In the genomic region with DNA sequence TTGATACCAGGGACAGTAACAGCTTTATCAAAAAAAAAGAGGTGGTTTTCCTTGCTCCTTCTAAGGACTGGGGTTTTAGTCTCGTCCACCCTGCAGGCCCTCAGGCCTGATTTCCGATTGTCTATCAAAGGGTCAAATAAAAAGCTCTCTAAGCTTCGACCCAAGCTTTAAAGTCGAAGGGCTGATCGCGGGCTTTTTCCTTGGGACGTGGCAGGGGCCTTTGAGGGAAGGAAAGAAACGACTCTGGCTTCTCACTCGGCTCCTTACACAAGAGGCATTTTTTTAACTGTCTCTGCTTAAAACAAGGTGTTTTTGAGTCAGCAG, we compare ENCODE assay signal across 1 cellular context.
A peak's percentile ranks its signal among the peaks of the same experiment; 100 is the strongest.
TF ChIP-seq lines count a peak whose summit lies in the region.

No MANE protein-coding gene starts in this region.

TF ChIP-seq in A549, 52 proteins besides CTCF, POLR2A, EP300 and RAD21 (continued from another document):
- TF ChIP-seq HOXA7 (CRISPR knock-in tag; IDR thresholded peaks at IDR 0.05), result no peak
- no peak for TF ChIP-seq CHD4 (IDR thresholded peaks at IDR 0.05; ENCODE audit: borderline replicate concordance)
- no peak for TF ChIP-seq SREBF2 (IDR thresholded peaks at IDR 0.05)
- no peak for TF ChIP-seq GATA3 (IDR thresholded peaks at IDR 0.05; ENCODE audit: borderline replicate concordance)
- TF ChIP-seq MYC (IDR thresholded peaks at IDR 0.05; ENCODE audit: borderline replicate concordance, low read length), result 0 out of 2 replicates have a peak, but pooled peaks have one; percentile 11
- TF ChIP-seq, protein P1, sequence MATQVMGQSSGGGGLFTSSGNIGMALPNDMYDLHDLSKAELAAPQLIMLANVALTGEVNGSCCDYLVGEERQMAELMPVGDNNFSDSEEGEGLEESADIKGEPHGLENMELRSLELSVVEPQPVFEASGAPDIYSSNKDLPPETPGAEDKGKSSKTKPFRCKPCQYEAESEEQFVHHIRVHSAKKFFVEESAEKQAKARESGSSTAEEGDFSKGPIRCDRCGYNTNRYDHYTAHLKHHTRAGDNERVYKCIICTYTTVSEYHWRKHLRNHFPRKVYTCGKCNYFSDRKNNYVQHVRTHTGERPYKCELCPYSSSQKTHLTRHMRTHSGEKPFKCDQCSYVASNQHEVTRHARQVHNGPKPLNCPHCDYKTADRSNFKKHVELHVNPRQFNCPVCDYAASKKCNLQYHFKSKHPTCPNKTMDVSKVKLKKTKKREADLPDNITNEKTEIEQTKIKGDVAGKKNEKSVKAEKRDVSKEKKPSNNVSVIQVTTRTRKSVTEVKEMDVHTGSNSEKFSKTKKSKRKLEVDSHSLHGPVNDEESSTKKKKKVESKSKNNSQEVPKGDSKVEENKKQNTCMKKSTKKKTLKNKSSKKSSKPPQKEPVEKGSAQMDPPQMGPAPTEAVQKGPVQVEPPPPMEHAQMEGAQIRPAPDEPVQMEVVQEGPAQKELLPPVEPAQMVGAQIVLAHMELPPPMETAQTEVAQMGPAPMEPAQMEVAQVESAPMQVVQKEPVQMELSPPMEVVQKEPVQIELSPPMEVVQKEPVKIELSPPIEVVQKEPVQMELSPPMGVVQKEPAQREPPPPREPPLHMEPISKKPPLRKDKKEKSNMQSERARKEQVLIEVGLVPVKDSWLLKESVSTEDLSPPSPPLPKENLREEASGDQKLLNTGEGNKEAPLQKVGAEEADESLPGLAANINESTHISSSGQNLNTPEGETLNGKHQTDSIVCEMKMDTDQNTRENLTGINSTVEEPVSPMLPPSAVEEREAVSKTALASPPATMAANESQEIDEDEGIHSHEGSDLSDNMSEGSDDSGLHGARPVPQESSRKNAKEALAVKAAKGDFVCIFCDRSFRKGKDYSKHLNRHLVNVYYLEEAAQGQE (IDR thresholded peaks at IDR 0.05), result no peak
- TF ChIP-seq, protein P2, sequence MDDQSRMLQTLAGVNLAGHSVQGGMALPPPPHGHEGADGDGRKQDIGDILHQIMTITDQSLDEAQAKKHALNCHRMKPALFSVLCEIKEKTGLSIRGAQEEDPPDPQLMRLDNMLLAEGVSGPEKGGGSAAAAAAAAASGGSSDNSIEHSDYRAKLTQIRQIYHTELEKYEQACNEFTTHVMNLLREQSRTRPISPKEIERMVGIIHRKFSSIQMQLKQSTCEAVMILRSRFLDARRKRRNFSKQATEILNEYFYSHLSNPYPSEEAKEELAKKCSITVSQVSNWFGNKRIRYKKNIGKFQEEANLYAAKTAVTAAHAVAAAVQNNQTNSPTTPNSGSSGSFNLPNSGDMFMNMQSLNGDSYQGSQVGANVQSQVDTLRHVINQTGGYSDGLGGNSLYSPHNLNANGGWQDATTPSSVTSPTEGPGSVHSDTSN (IDR thresholded peaks at IDR 0.05), result no peak
- TF ChIP-seq SMC3 (IDR thresholded peaks at IDR 0.05), result no peak
- TF ChIP-seq HOXB13 (CRISPR knock-in tag; IDR thresholded peaks at IDR 0.05; ENCODE audit: low read depth), result no peak
- TF ChIP-seq E2F6 (IDR thresholded peaks at IDR 0.05; ENCODE audit: borderline replicate concordance, low read depth), result peak; percentile 55; the same call in 1 of the 2 replicates
- TF ChIP-seq EHMT2 (IDR thresholded peaks at IDR 0.05; ENCODE audit: low read depth), result no peak
TF ChIP-seq in A549: peak in this region for 3.
